ENCODE assay signal across 8 cellular contexts in the genomic region with DNA sequence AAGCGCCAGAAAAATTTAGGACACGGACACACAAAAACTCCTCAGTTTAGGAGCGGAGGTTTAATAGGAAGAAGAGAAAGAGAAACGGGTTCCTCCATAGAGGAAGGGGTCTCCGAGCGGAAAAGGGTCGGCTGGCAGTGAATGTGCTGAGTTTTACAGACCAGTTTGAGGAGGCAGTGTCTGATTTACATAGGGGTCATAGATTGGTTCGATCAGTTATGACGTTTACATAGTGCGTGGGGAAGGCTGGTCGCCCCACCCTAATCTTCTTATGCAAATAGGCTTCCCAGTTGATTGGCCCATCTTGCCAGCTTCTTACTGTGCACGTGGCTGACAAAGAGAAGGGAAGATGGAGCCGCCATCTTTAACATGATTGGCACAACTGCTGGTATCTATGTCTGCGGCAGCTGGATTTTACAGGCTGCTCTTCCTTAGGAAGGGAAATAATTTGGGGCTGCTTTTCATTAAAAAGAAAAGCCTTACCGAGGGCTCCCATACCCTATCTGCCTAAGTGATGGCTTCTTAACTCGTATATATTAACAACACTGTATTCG. TPM values are rescaled to one million over a fixed set of nuclear protein-coding genes. Genes with fewer than 3 reads are reported as not detected.
DNase-seq lines count a peak whose midpoint lies in the region; ATAC-seq, FAIRE-seq and TF ChIP-seq lines count a peak whose summit lies in the region.

No MANE protein-coding gene starts in this region.

- H3K9me3 ChIP-seq in Loucy (ENCODE audit: insufficient read depth, low read depth, low read length) = peaks cover 8% of the 10 kb centered on the region; the same call in 1 of the 2 replicates
- peaks cover 4% of the 10 kb centered on the region for H3K9me3 ChIP-seq in iPS-15b (ENCODE audit: control insufficient read depth, insufficient read depth, low read length)

- H3K4me2 ChIP-seq in Loucy (ENCODE audit: low read depth, low read length, poor library complexity, severe bottlenecking) = peak overlapping the region; percentile 80

- H3K4me3 Mint-ChIP-seq in Calu3 (ENCODE audit: low read depth, unreplicated experiment) = peak overlapping the region; percentile 97
- peak overlapping the region; percentile 53 for H3K4me3 Mint-ChIP-seq in activated naive CD8-positive, alpha-beta T cell treated with anti-CD3 and anti-CD28 coated beads, Interleukin-2, amount 50 U/mL, for 24 hours
- H3K4me3 Mint-ChIP-seq in stimulated activated naive B cell treated with anti-CD40 and anti-IgM and Interleukin-4, amounts not matched to agents 10 μg/mL and 1 μg/mL and 100 μg/mL, for 72 hours = peak overlapping the region; percentile 62 to 76

- DNase-seq in Calu3 (no peak), RCC 7860 (ENCODE audit: low spot score) (no peak), GM12892 (ENCODE audit: insufficient read length) (no peak)
- no peak for DNase-seq in activated naive CD8-positive, alpha-beta T cell treated with anti-CD3 and anti-CD28 coated beads, Interleukin-2, amount 50 U/mL, for 24 hours
- DNase-seq in stimulated activated naive B cell treated with anti-CD40 and anti-IgM and Interleukin-4, amounts not matched to agents 10 μg/mL and 1 μg/mL and 100 μg/mL, for 72 hours = peak; percentile 10

- CTCF ChIA-PET in Calu3 (lab: Charles Lee) = no interaction called here

- H3K36me3 ChIP-seq in Loucy (ENCODE audit: insufficient read depth, low read length) (peaks cover 6% of the 10 kb centered on the region; the same call in 1 of the 2 replicates), iPS-15b (ENCODE audit: control insufficient read depth, insufficient read depth, low read length) (peaks cover 8% of the 10 kb centered on the region)

- no peaks in the 10 kb centered on the region for H3K27me3 Mint-ChIP-seq in Calu3 (ENCODE audit: unreplicated experiment)
- H3K27me3 Mint-ChIP-seq in activated naive CD8-positive, alpha-beta T cell treated with anti-CD3 and anti-CD28 coated beads, Interleukin-2, amount 50 U/mL, for 24 hours = no peaks in the 10 kb centered on the region
- no peaks in the 10 kb centered on the region for H3K27me3 Mint-ChIP-seq in stimulated activated naive B cell treated with anti-CD40 and anti-IgM and Interleukin-4, amounts not matched to agents 10 μg/mL and 1 μg/mL and 100 μg/mL, for 72 hours

- H2AFZ ChIP-seq in Loucy (ENCODE audit: low read length) = no peak overlapping the region

- no TSS peak for BruUV-seq in Calu3 (replicated peaks; lab: Mats Ljungman, UMichigan)

- H3K27ac Mint-ChIP-seq in Calu3 (ENCODE audit: unreplicated experiment) = no peak overlapping the region
- H3K27ac Mint-ChIP-seq in activated naive CD8-positive, alpha-beta T cell treated with anti-CD3 and anti-CD28 coated beads, Interleukin-2, amount 50 U/mL, for 24 hours = no peak overlapping the region
- H3K27ac Mint-ChIP-seq in stimulated activated naive B cell treated with anti-CD40 and anti-IgM and Interleukin-4, amounts not matched to agents 10 μg/mL and 1 μg/mL and 100 μg/mL, for 72 hours = peak overlapping the region; percentile 38

- no peak for TF ChIP-seq CTCF in Calu3 (IDR thresholded peaks at IDR 0.05; ENCODE audit: unreplicated experiment)
- TF ChIP-seq CTCF in Loucy (conservative IDR thresholded peaks at IDR 0.05; ENCODE audit: low read length) = no peak

- no peaks in the 10 kb centered on the region for H3F3A ChIP-seq in Loucy (ENCODE audit: low read depth)

- H3K9ac ChIP-seq in Loucy (ENCODE audit: low read depth, low read length, poor library complexity, severe bottlenecking) (peak overlapping the region; percentile 83), iPS-15b (ENCODE audit: low read depth, low read length) (peak overlapping the region; percentile 84)

- H3K79me2 ChIP-seq in Loucy (ENCODE audit: insufficient read depth, low read length) = peaks cover 13% of the 10 kb centered on the region

- H3K4me3 ChIP-seq in Loucy (ENCODE audit: low read length, poor library complexity, severe bottlenecking) = peak overlapping the region; percentile 78
- H3K4me3 ChIP-seq in iPS-15b (ENCODE audit: low read depth, low read length) = peak overlapping the region; percentile 100

- H3K36me3 Mint-ChIP-seq in Calu3 (ENCODE audit: insufficient read depth, unreplicated experiment) = peaks cover 31% of the 10 kb centered on the region
- peaks cover 52% of the 10 kb centered on the region for H3K36me3 Mint-ChIP-seq in activated naive CD8-positive, alpha-beta T cell treated with anti-CD3 and anti-CD28 coated beads, Interleukin-2, amount 50 U/mL, for 24 hours (ENCODE audit: low read depth)
- H3K36me3 Mint-ChIP-seq in stimulated activated naive B cell treated with anti-CD40 and anti-IgM and Interleukin-4, amounts not matched to agents 10 μg/mL and 1 μg/mL and 100 μg/mL, for 72 hours = peaks cover 28 to 53% of the 10 kb centered on the region in 2 donors

- H3K4me1 ChIP-seq in Loucy (ENCODE audit: insufficient read depth, low read length, poor library complexity, severe bottlenecking) (peaks cover 13% of the 10 kb centered on the region), iPS-15b (ENCODE audit: control insufficient read depth, insufficient read depth, low read length) (no peaks in the 10 kb centered on the region)

- TF ChIP-seq POLR2A in GM12892 (IDR thresholded peaks at IDR 0.05; ENCODE audit: low read depth, low read length) = no peak

- H3K4me1 Mint-ChIP-seq in Calu3 (ENCODE audit: low read depth, unreplicated experiment) = peaks cover 14% of the 10 kb centered on the region
- H3K4me1 Mint-ChIP-seq in activated naive CD8-positive, alpha-beta T cell treated with anti-CD3 and anti-CD28 coated beads, Interleukin-2, amount 50 U/mL, for 24 hours = peaks cover 31% of the 10 kb centered on the region
- peaks cover 8 to 17% of the 10 kb centered on the region in 2 donors for H3K4me1 Mint-ChIP-seq in stimulated activated naive B cell treated with anti-CD40 and anti-IgM and Interleukin-4, amounts not matched to agents 10 μg/mL and 1 μg/mL and 100 μg/mL, for 72 hours

- peaks cover 23% of the 10 kb centered on the region for H3K9me3 Mint-ChIP-seq in Calu3 (ENCODE audit: low read depth, unreplicated experiment)
- peaks cover 34% of the 10 kb centered on the region for H3K9me3 Mint-ChIP-seq in activated naive CD8-positive, alpha-beta T cell treated with anti-CD3 and anti-CD28 coated beads, Interleukin-2, amount 50 U/mL, for 24 hours
- peaks cover 24 to 27% of the 10 kb centered on the region in 2 donors for H3K9me3 Mint-ChIP-seq in stimulated activated naive B cell treated with anti-CD40 and anti-IgM and Interleukin-4, amounts not matched to agents 10 μg/mL and 1 μg/mL and 100 μg/mL, for 72 hours

- ATAC-seq in activated naive CD8-positive, alpha-beta T cell treated with anti-CD3 and anti-CD28 coated beads, Interleukin-2, amount 50 U/mL, for 24 hours = peak; percentile 21
- no peak for ATAC-seq in stimulated activated naive B cell treated with anti-CD40 and anti-IgM and Interleukin-4, amounts not matched to agents 10 μg/mL and 1 μg/mL and 100 μg/mL, for 72 hours (replicated peaks)
- no peak for ATAC-seq in GM18867 (IDR thresholded peaks at IDR 0.05; ENCODE audit: unreplicated experiment)

- no peaks in the 10 kb centered on the region for H3K9me2 ChIP-seq in Loucy (replicated peaks; ENCODE audit: low read depth, low read length)

- no peak for FAIRE-seq in RCC 7860 (lab: Jason Lieb, UNC)
- no peak for FAIRE-seq in GM12892 (lab: Jason Lieb, UNC)

- intact Hi-C loops in Calu3 (cut with micrococcal nuclease; ENCODE audit: unreplicated experiment) = loop anchor here (5.0 kb wide), 1 partner anchor 95 kb away; no protein-coding TSS in a partner anchor

- H4K20me1 ChIP-seq in Loucy (ENCODE audit: insufficient read depth, low read length, poor library complexity, severe bottlenecking) = no peaks in the 10 kb centered on the region

- no peaks in the 10 kb centered on the region for H3K27me3 ChIP-seq in Loucy (ENCODE audit: insufficient read depth, low read length, poor library complexity, severe bottlenecking)
- H3K27me3 ChIP-seq in iPS-15b (ENCODE audit: control insufficient read depth, insufficient read depth, low read length) = no peaks in the 10 kb centered on the region

RNA-seq across cellular contexts. Expression of gene ZNF225, which starts 1.2 kb away (rescaled TPM):
- 5.3 and 6.1 TPM in 2 replicates for total RNA-seq in Calu3 (2022)
- 2.4 TPM for polyA plus RNA-seq in GM12892 (2012; ENCODE audit: missing spikeins)

RNA-seq across cellular contexts. Expression of gene ZNF224, which starts 17.8 kb away (rescaled TPM):
- 34.4 and 41.8 TPM in 2 replicates for total RNA-seq in Calu3 (2022)
- polyA plus RNA-seq in GM12892 (2012; ENCODE audit: missing spikeins) = 22.3 TPM

RNA-seq across cellular contexts. Expression of gene ZNF234, which starts 29.4 kb away (rescaled TPM):
- 14.8 and 16.2 TPM in 2 replicates for total RNA-seq in Calu3 (2022)
- polyA plus RNA-seq in GM12892 (2012; ENCODE audit: missing spikeins) = 6.8 TPM

RNA-seq across cellular contexts. Expression of gene ZNF284, which starts 40.0 kb away (rescaled TPM):
- 4.7 and 5.6 TPM in 2 replicates for total RNA-seq in Calu3 (2022)
- polyA plus RNA-seq in GM12892 (2012; ENCODE audit: missing spikeins) = 1.4 TPM

RNA-seq across cellular contexts. Expression of gene ZNF226, which starts 52.9 kb away (rescaled TPM):
- total RNA-seq in Calu3 (2022) = 25.0 and 25.6 TPM in 2 replicates
- polyA plus RNA-seq in GM12892 (2012; ENCODE audit: missing spikeins) = 27.1 TPM
